15 cellular contexts compared by ENCODE assay signal in genomic region chr17:64399071-64399766, GRCh38. TPM values are rescaled to one million over a fixed set of nuclear protein-coding genes. Genes with fewer than 3 reads are reported as not detected.
DNase-seq lines count a peak whose midpoint lies in the region; ATAC-seq, FAIRE-seq and TF ChIP-seq lines count a peak whose summit lies in the region.
"Had no signal": no experiment of that assay in that cellular context is flagged by ENCODE, and none has a peak within 500 bp of the region (broad histone marks: within the 10 kb centered on the region; RNA-seq: fewer than 3 reads in every experiment).

No MANE protein-coding gene starts in this region.

- intact Hi-C loops in activated CD4-positive, alpha-beta T cell treated with anti-CD3 and anti-CD28 coated beads for 36 hours (cut with DNase I, micrococcal nuclease): no loop called here
- intact Hi-C loops in endothelial cell of umbilical vein (cut with micrococcal nuclease): loop anchor here (1.0 kb wide), 2 partner anchors 9 to 10 kb away; partner anchors contain the start of gene PECAM1

- FAIRE-seq in endothelial cell of umbilical vein (lab: Jason Lieb, UNC): no peak
- FAIRE-seq: A204.1 had no signal

- peak overlapping the region; percentile 17 for H3K27ac Mint-ChIP-seq in activated CD4-positive, alpha-beta T cell treated with anti-CD3 and anti-CD28 coated beads, Interleukin-2, amount 10 ng/mL, durations not matched to agents 7 days and 5 days
- no peak overlapping the region for H3K27ac Mint-ChIP-seq in activated CD4-positive, alpha-beta T cell treated with anti-CD3 and anti-CD28 coated beads for 36 hours
- peak overlapping the region; percentile 9 for H3K27ac Mint-ChIP-seq in stimulated activated naive B cell treated with anti-CD40 and anti-IgM and Interleukin-4, amounts not matched to agents 10 μg/mL and 1 μg/mL and 100 μg/mL, for 72 hours
- H3K27ac Mint-ChIP-seq: progenitor cell of endocrine pancreas had no signal

- no peak for DNase-seq in activated CD4-positive, alpha-beta T cell treated with anti-CD3 and anti-CD28 coated beads, Interleukin-2, amount 10 ng/mL, durations not matched to agents 7 days and 5 days
- no peak for DNase-seq in activated CD4-positive, alpha-beta T cell treated with anti-CD3 and anti-CD28 coated beads for 36 hours
- DNase-seq in SJCRH30: peak; percentile 45 to 56
- peak; percentile 43 for DNase-seq in endothelial cell of umbilical vein (ENCODE audit: low read depth, low spot score)
- no peak for DNase-seq in stimulated activated naive B cell treated with anti-CD40 and anti-IgM and Interleukin-4, amounts not matched to agents 10 μg/mL and 1 μg/mL and 100 μg/mL, for 72 hours
- DNase-seq in GOT3 (lab: John Stamatoyannopoulos, UW): no peak
- no peak for DNase-seq in KBM-7
- DNase-seq: amygdala, cortex of kidney, left lung, NCI-H748 treated with DMSO at 0.1 percent for 48 hours, T-helper 17 cell had no signal

- H3K27me3 Mint-ChIP-seq in activated CD4-positive, alpha-beta T cell treated with anti-CD3 and anti-CD28 coated beads, Interleukin-2, amount 10 ng/mL, durations not matched to agents 7 days and 5 days: no peaks in the 10 kb centered on the region
- H3K27me3 Mint-ChIP-seq in activated CD4-positive, alpha-beta T cell treated with anti-CD3 and anti-CD28 coated beads for 36 hours: no peaks in the 10 kb centered on the region
- H3K27me3 Mint-ChIP-seq in stimulated activated naive B cell treated with anti-CD40 and anti-IgM and Interleukin-4, amounts not matched to agents 10 μg/mL and 1 μg/mL and 100 μg/mL, for 72 hours: no peaks in the 10 kb centered on the region
- H3K27me3 Mint-ChIP-seq: progenitor cell of endocrine pancreas, T-helper 17 cell had no signal

- no peak for TF ChIP-seq CTCF in endothelial cell of umbilical vein (IDR thresholded peaks at IDR 0.05; ENCODE audit: extremely low read depth in 1 of 2, insufficient read depth in 1 of 2, low read depth in 1 of 2, low read length in 2 of 2)

- no peak overlapping the region for H3K4me2 ChIP-seq in endothelial cell of umbilical vein (ENCODE audit: insufficient read depth, low read length)

- peaks cover 2% of the 10 kb centered on the region for H3K36me3 Mint-ChIP-seq in activated CD4-positive, alpha-beta T cell treated with anti-CD3 and anti-CD28 coated beads, Interleukin-2, amount 10 ng/mL, durations not matched to agents 7 days and 5 days (ENCODE audit: low read depth)
- no peaks in the 10 kb centered on the region for H3K36me3 Mint-ChIP-seq in activated CD4-positive, alpha-beta T cell treated with anti-CD3 and anti-CD28 coated beads for 36 hours (ENCODE audit: low read depth)
- H3K36me3 Mint-ChIP-seq in stimulated activated naive B cell treated with anti-CD40 and anti-IgM and Interleukin-4, amounts not matched to agents 10 μg/mL and 1 μg/mL and 100 μg/mL, for 72 hours: peaks cover 3 to 10% of the 10 kb centered on the region in 2 donors

- H3K9me1 ChIP-seq in endothelial cell of umbilical vein (replicated peaks; ENCODE audit: control insufficient read depth, extremely low read depth, insufficient read depth, low read length): no peaks in the 10 kb centered on the region

- H3K4me3 Mint-ChIP-seq in activated CD4-positive, alpha-beta T cell treated with anti-CD3 and anti-CD28 coated beads, Interleukin-2, amount 10 ng/mL, durations not matched to agents 7 days and 5 days: no peak overlapping the region
- H3K4me3 Mint-ChIP-seq in activated CD4-positive, alpha-beta T cell treated with anti-CD3 and anti-CD28 coated beads for 36 hours: no peak overlapping the region
- H3K4me3 Mint-ChIP-seq in stimulated activated naive B cell treated with anti-CD40 and anti-IgM and Interleukin-4, amounts not matched to agents 10 μg/mL and 1 μg/mL and 100 μg/mL, for 72 hours: peak overlapping the region in 1 of 2 donors; percentile 10
- H3K4me3 Mint-ChIP-seq: T-helper 17 cell had no signal

- H3K9me3 Mint-ChIP-seq in activated CD4-positive, alpha-beta T cell treated with anti-CD3 and anti-CD28 coated beads, Interleukin-2, amount 10 ng/mL, durations not matched to agents 7 days and 5 days: peaks cover 2% of the 10 kb centered on the region
- no peaks in the 10 kb centered on the region for H3K9me3 Mint-ChIP-seq in activated CD4-positive, alpha-beta T cell treated with anti-CD3 and anti-CD28 coated beads for 36 hours (ENCODE audit: low read depth)
- H3K9me3 Mint-ChIP-seq in stimulated activated naive B cell treated with anti-CD40 and anti-IgM and Interleukin-4, amounts not matched to agents 10 μg/mL and 1 μg/mL and 100 μg/mL, for 72 hours: no peaks in the 10 kb centered on the region

- no peak for TF ChIP-seq POLR2A in endothelial cell of umbilical vein (IDR thresholded peaks at IDR 0.05; ENCODE audit: low read depth, low read length)

- CTCF ChIA-PET in activated CD4-positive, alpha-beta T cell treated with anti-CD3 and anti-CD28 coated beads, Interleukin-2, amount 10 ng/mL, durations not matched to agents 7 days and 5 days (lab: Charles Lee): interaction anchor here (1.4 kb wide), 1 partner anchor 11 kb away, joined by 4 read pairs; no protein-coding TSS in a partner anchor
- CTCF ChIA-PET in activated CD4-positive, alpha-beta T cell treated with anti-CD3 and anti-CD28 coated beads for 36 hours (lab: Charles Lee): interaction anchor here (0.6 to 1.4 kb wide), 6 partner anchors 10 to 23 kb away, joined by 3 to 7 read pairs (median 4); no protein-coding TSS in a partner anchor
- CTCF ChIA-PET in endothelial cell of umbilical vein (lab: Charles Lee): interaction anchor here (1.4 to 1.9 kb wide), 5 partner anchors 11 to 21 kb away, joined by 3 to 5 read pairs (median 4); no protein-coding TSS in a partner anchor

- POLR2A ChIA-PET in activated CD4-positive, alpha-beta T cell treated with anti-CD3 and anti-CD28 coated beads, Interleukin-2, amount 10 ng/mL, durations not matched to agents 7 days and 5 days (lab: Charles Lee): no interaction called here
- POLR2A ChIA-PET in activated CD4-positive, alpha-beta T cell treated with anti-CD3 and anti-CD28 coated beads for 36 hours (lab: Charles Lee): no interaction called here
- POLR2A ChIA-PET in endothelial cell of umbilical vein (lab: Charles Lee): interaction anchor here (0.7 kb wide), 1 partner anchor 79 kb away, joined by 3 read pairs; no protein-coding TSS in a partner anchor

- no peaks in the 10 kb centered on the region for H3K79me2 ChIP-seq in endothelial cell of umbilical vein (ENCODE audit: control insufficient read depth, insufficient read depth, low read length)

- H3K27me3 ChIP-seq in SJCRH30 (no peaks in the 10 kb centered on the region), endothelial cell of umbilical vein (ENCODE audit: control insufficient read depth in 2 of 2, insufficient read depth in 2 of 2, low read length in 2 of 2) (no peaks in the 10 kb centered on the region)
- H3K27me3 ChIP-seq: left lung had no signal

- H3K9me3 ChIP-seq in SJCRH30 (replicated peaks) (no peaks in the 10 kb centered on the region), endothelial cell of umbilical vein (replicated peaks; ENCODE audit: control insufficient read depth, insufficient read depth, low read length) (no peaks in the 10 kb centered on the region)
- H3K9me3 ChIP-seq: left lung had no signal

- in situ Hi-C loops in KBM-7 (cut with MboI; ENCODE audit: low pct_unique_long_range_greater_than_20kb, low sequenced_read_pairs): no loop called here

- H3K27ac ChIP-seq in SJCRH30 (peak overlapping the region; percentile 62), endothelial cell of umbilical vein (ENCODE audit: insufficient read depth, low read depth, low read length) (peak overlapping the region; percentile 81)
- H3K27ac ChIP-seq: left lung had no signal

- dilution Hi-C loops in endothelial cell of umbilical vein (cut with MboI; ENCODE audit: extremely low pct_ligation_motif_present, low sequenced_read_pairs): loop anchor here (10.0 kb wide), 1 partner anchor 74 kb away; no protein-coding TSS in a partner anchor

- H3K4me1 ChIP-seq in SJCRH30 (peaks cover 9% of the 10 kb centered on the region), endothelial cell of umbilical vein (ENCODE audit: control insufficient read depth, extremely low read depth, insufficient read depth, low read length) (peaks cover 32% of the 10 kb centered on the region)

- H4K20me1 ChIP-seq in endothelial cell of umbilical vein (replicated peaks; ENCODE audit: control insufficient read depth, extremely low read depth, insufficient read depth, low read length): no peaks in the 10 kb centered on the region

- no peak overlapping the region for H2AFZ ChIP-seq in endothelial cell of umbilical vein (ENCODE audit: low read depth, low read length)

- H3K9ac ChIP-seq in endothelial cell of umbilical vein (replicated peaks; ENCODE audit: extremely low read depth, insufficient read depth, low read length): no peak overlapping the region

- no TSS peak for BruUV-seq in endothelial cell of umbilical vein (replicated peaks; lab: Mats Ljungman, UMichigan)

- no peak overlapping the region for H3K4me3 ChIP-seq in SJCRH30
- H3K4me3 ChIP-seq in endothelial cell of umbilical vein (replicated peaks in 1 of 3; ENCODE audit: insufficient read depth in 1 of 3, low read depth in 1 of 3, low read length in 3 of 3): no peak overlapping the region
- H3K4me3 ChIP-seq: left lung had no signal

- H3K4me1 Mint-ChIP-seq in activated CD4-positive, alpha-beta T cell treated with anti-CD3 and anti-CD28 coated beads, Interleukin-2, amount 10 ng/mL, durations not matched to agents 7 days and 5 days: peaks cover 53% of the 10 kb centered on the region
- H3K4me1 Mint-ChIP-seq in activated CD4-positive, alpha-beta T cell treated with anti-CD3 and anti-CD28 coated beads for 36 hours: peaks cover 38% of the 10 kb centered on the region
- peaks cover 38 to 92% of the 10 kb centered on the region in 2 donors for H3K4me1 Mint-ChIP-seq in stimulated activated naive B cell treated with anti-CD40 and anti-IgM and Interleukin-4, amounts not matched to agents 10 μg/mL and 1 μg/mL and 100 μg/mL, for 72 hours

- no peak for ATAC-seq in activated CD4-positive, alpha-beta T cell treated with anti-CD3 and anti-CD28 coated beads for 36 hours
- ATAC-seq in stimulated activated naive B cell treated with anti-CD40 and anti-IgM and Interleukin-4, amounts not matched to agents 10 μg/mL and 1 μg/mL and 100 μg/mL, for 72 hours (replicated peaks): peak; percentile 2 to 6
- ATAC-seq in GM18498 (IDR thresholded peaks at IDR 0.05; ENCODE audit: unreplicated experiment): no peak
- ATAC-seq: left lung, T-helper 17 cell had no signal

- H3K36me3 ChIP-seq in SJCRH30 (no peaks in the 10 kb centered on the region), endothelial cell of umbilical vein (ENCODE audit: control insufficient read depth in 2 of 2, extremely low read depth in 1 of 2, insufficient read depth in 2 of 2, low read length in 2 of 2) (no peaks in the 10 kb centered on the region)
- H3K36me3 ChIP-seq: left lung had no signal

RNA-seq across cellular contexts. Expression of gene PECAM1, which starts 8.6 kb away (rescaled TPM):
- 10 to 100 TPM; 18.7 to 19.0 TPM for total RNA-seq in activated CD4-positive, alpha-beta T cell treated with anti-CD3 and anti-CD28 coated beads, Interleukin-2, amount 10 ng/mL, durations not matched to agents 7 days and 5 days
- total RNA-seq in activated CD4-positive, alpha-beta T cell treated with anti-CD3 and anti-CD28 coated beads for 36 hours: 10 to 100 TPM in 1 of 2 experiments, 1 to 10 TPM in 1; 9.9 to 13.5 TPM
- total RNA-seq in SJCRH30 (2014; rRNA removed; shearing (Covaris generic)): 0.49 and 0.68 TPM in 2 replicates
- total RNA-seq in endothelial cell of umbilical vein: 1,037 and 1,131 TPM in 2 replicates
- polyA plus RNA-seq in endothelial cell of umbilical vein: 621 and 832 TPM in 2 replicates
- 493 and 552 TPM in 2 replicates for polyA plus RNA-seq in endothelial cell of umbilical vein (2011; cell fraction: cytosol; rRNA removed)
- 383 and 504 TPM in 2 replicates for polyA plus RNA-seq in endothelial cell of umbilical vein (2011; cell fraction: nucleus; rRNA removed)
- polyA plus RNA-seq in endothelial cell of umbilical vein (2012): 893 and 1,063 TPM in 2 replicates
- polyA minus RNA-seq in endothelial cell of umbilical vein: 4,612 and 5,290 TPM in 2 replicates
- not detected for polyA minus RNA-seq in endothelial cell of umbilical vein (2011; cell fraction: cytosol; rRNA and poly(A)+ RNA removed)
- polyA minus RNA-seq in endothelial cell of umbilical vein (2011; cell fraction: nucleus; rRNA and poly(A)+ RNA removed): 645 and 1,088 TPM in 2 replicates

RNA-seq across cellular contexts. Expression of gene MILR1, which starts 49.7 kb away (rescaled TPM):
- under 1 TPM in 1 of 2 experiments, not detected in 1; 0.27 TPM for total RNA-seq in activated CD4-positive, alpha-beta T cell treated with anti-CD3 and anti-CD28 coated beads, Interleukin-2, amount 10 ng/mL, durations not matched to agents 7 days and 5 days
- total RNA-seq in activated CD4-positive, alpha-beta T cell treated with anti-CD3 and anti-CD28 coated beads for 36 hours: under 1 TPM in 1 of 2 experiments, not detected in 1; 0.30 TPM
- 1.9 and 2.1 TPM in 2 replicates for total RNA-seq in SJCRH30 (2014; rRNA removed; shearing (Covaris generic))
- 1.2 and 1.6 TPM in 2 replicates for total RNA-seq in endothelial cell of umbilical vein
- polyA plus RNA-seq in endothelial cell of umbilical vein: 17.8 and 21.6 TPM in 2 replicates
- 16.8 and 17.6 TPM in 2 replicates for polyA plus RNA-seq in endothelial cell of umbilical vein (2011; cell fraction: cytosol; rRNA removed)
- polyA plus RNA-seq in endothelial cell of umbilical vein (2011; cell fraction: nucleus; rRNA removed): 35.9 and 55.9 TPM in 2 replicates
- polyA plus RNA-seq in endothelial cell of umbilical vein (2012): 7.9 and 12.4 TPM in 2 replicates
- polyA minus RNA-seq in endothelial cell of umbilical vein: 9.2 and 17.9 TPM in 2 replicates
- polyA minus RNA-seq in endothelial cell of umbilical vein (2011; cell fraction: cytosol; rRNA and poly(A)+ RNA removed): not detected
- polyA minus RNA-seq in endothelial cell of umbilical vein (2011; cell fraction: nucleus; rRNA and poly(A)+ RNA removed): 14.8 and 23.2 TPM in 2 replicates
- total RNA-seq: progenitor cell of endocrine pancreas had no signal

Comparison
In these comparisons a context has a peak if more than half of its experiments do, and no peak if none do; other contexts are left out.
1. DNase-seq: peak in SJCRH30 (2 of 2) and endothelial cell of umbilical vein (single experiment); none in activated CD4-positive, alpha-beta T cell treated with anti-CD3 and anti-CD28 coated beads, Interleukin-2, amount 10 ng/mL, durations not matched to agents 7 days and 5 days (single experiment), activated CD4-positive, alpha-beta T cell treated with anti-CD3 and anti-CD28 coated beads for 36 hours (single experiment), stimulated activated naive B cell treated with anti-CD40 and anti-IgM and Interleukin-4, amounts not matched to agents 10 μg/mL and 1 μg/mL and 100 μg/mL, for 72 hours (single experiment), GOT3 (single experiment) and KBM-7 (single experiment).
2. ATAC-seq: peak in stimulated activated naive B cell treated with anti-CD40 and anti-IgM and Interleukin-4, amounts not matched to agents 10 μg/mL and 1 μg/mL and 100 μg/mL, for 72 hours (2 of 2); none in activated CD4-positive, alpha-beta T cell treated with anti-CD3 and anti-CD28 coated beads for 36 hours (single experiment) and GM18498 (single experiment).
3. RNA of gene PECAM1, which starts 8.6 kb away (total RNA-seq): 1,037 to 1,131 TPM in endothelial cell of umbilical vein; 18.7 to 19.0 TPM in activated CD4-positive, alpha-beta T cell treated with anti-CD3 and anti-CD28 coated beads, Interleukin-2, amount 10 ng/mL, durations not matched to agents 7 days and 5 days, 9.9 to 13.5 TPM in activated CD4-positive, alpha-beta T cell treated with anti-CD3 and anti-CD28 coated beads for 36 hours and 0.49 to 0.68 TPM in SJCRH30; every median in the first group is over 10 times any median in the second.